11 cellular contexts compared by ENCODE assay signal in genomic region chr9:35666045-35666444, GRCh38. TPM values are rescaled to one million over a fixed set of nuclear protein-coding genes. Genes with fewer than 3 reads are reported as not detected.
A peak's percentile ranks its signal among the peaks of the same experiment; 100 is the strongest.
DNase-seq lines count a peak whose midpoint lies in the region; ATAC-seq and TF ChIP-seq lines count a peak whose summit lies in the region.
"Had no signal": no experiment of that assay in that cellular context is flagged by ENCODE, and none has a peak within 500 bp of the region (broad histone marks: within the 10 kb centered on the region; RNA-seq: fewer than 3 reads in every experiment).

No MANE protein-coding gene starts in this region.

- no peak overlapping the region for H2AFZ ChIP-seq in PC-9

- H3K9me2 ChIP-seq in PC-9 (ENCODE audit: insufficient read depth), result no peaks in the 10 kb centered on the region

- no peaks in the 10 kb centered on the region for H3K9me3 ChIP-seq in CD4-positive, alpha-beta T cell (ENCODE audit: control insufficient read depth, low read length)
- no peaks in the 10 kb centered on the region for H3K9me3 ChIP-seq in PC-9 (ENCODE audit: insufficient read depth, low read depth)

- peaks cover 3% of the 10 kb centered on the region; the same call in 1 of the 2 replicates for H3F3A ChIP-seq in PC-9 (ENCODE audit: insufficient read depth, low read depth)

- intact Hi-C loops in CD4-positive, alpha-beta T cell (cut with DNase I, micrococcal nuclease), result no loop called here
- intact Hi-C loops in PC-9 (cut with micrococcal nuclease; ENCODE audit: unreplicated experiment), result no loop called here

- POLR2A ChIA-PET in CD4-positive, alpha-beta T cell (lab: Charles Lee), result interaction anchor here (1.0 to 2.7 kb wide), 5 partner anchors 10 to 62 kb away, joined by 6 to 20 read pairs (median 10); partner anchors contain the start of gene SIT1
- POLR2A ChIA-PET in naive thymus-derived CD8-positive, alpha-beta T cell (lab: Charles Lee), result interaction anchor here (0.8 to 4.0 kb wide), 7 partner anchors 10 to 65 kb away, joined by 4 to 19 read pairs (median 5); partner anchors contain the start of genes CREB3, TLN1 and TPM2
- POLR2A ChIA-PET in PC-9 (lab: Charles Lee; ENCODE audit: unreplicated experiment), result interaction anchor here (0.7 kb wide), 1 partner anchor 1453 kb away, joined by 5 read pairs; no protein-coding TSS in a partner anchor

- no peak overlapping the region for H3K27ac ChIP-seq in CD4-positive, alpha-beta T cell (ENCODE audit: low read depth, low read length)
- no peak overlapping the region for H3K27ac ChIP-seq in PC-9
- H3K27ac ChIP-seq: epithelial cell of prostate had no signal

- CTCF ChIA-PET in CD4-positive, alpha-beta T cell (lab: Charles Lee), result interaction anchor here (1.2 to 1.5 kb wide), 3 partner anchors 10 to 31 kb away, joined by 3 to 6 read pairs (median 4); no protein-coding TSS in a partner anchor
- CTCF ChIA-PET in PC-9 (lab: Charles Lee), result no interaction called here

- no peak overlapping the region for H3K27ac Mint-ChIP-seq in CD4-positive, alpha-beta T cell
- H3K27ac Mint-ChIP-seq in activated naive CD8-positive, alpha-beta T cell treated with anti-CD3 and anti-CD28 coated beads, Interleukin-2, amount 50 U/mL, for 24 hours, result no peak overlapping the region
- peak overlapping the region in 3 of 10 donors; percentile 22 to 73 (median 67) for H3K27ac Mint-ChIP-seq in naive thymus-derived CD8-positive, alpha-beta T cell

- no peaks in the 10 kb centered on the region for H3K9me3 Mint-ChIP-seq in CD4-positive, alpha-beta T cell
- H3K9me3 Mint-ChIP-seq in activated naive CD8-positive, alpha-beta T cell treated with anti-CD3 and anti-CD28 coated beads, Interleukin-2, amount 50 U/mL, for 24 hours, result no peaks in the 10 kb centered on the region
- no peaks in the 10 kb centered on the region for H3K9me3 Mint-ChIP-seq in naive thymus-derived CD8-positive, alpha-beta T cell

- H3K4me2 ChIP-seq in PC-9, result no peak overlapping the region; the same call in 1 of the 2 replicates

- H3K4me1 ChIP-seq in PC-9 (replicated peaks; ENCODE audit: insufficient read depth), result peaks cover 14% of the 10 kb centered on the region; the same call in 1 of the 2 replicates

- TF ChIP-seq EP300 in Ishikawa (IDR thresholded peaks at IDR 0.05; ENCODE audit: borderline replicate concordance), result no peak

- H3K79me2 ChIP-seq in PC-9 (ENCODE audit: low read depth), result 0 out of 2 replicates have a peak, but pooled peaks cover 16% of the 10 kb centered on the region

- no peak for ATAC-seq in CD4-positive, alpha-beta T cell (ENCODE audit: poor library complexity)
- no peak for ATAC-seq in activated naive CD8-positive, alpha-beta T cell treated with anti-CD3 and anti-CD28 coated beads, Interleukin-2, amount 50 U/mL, for 24 hours
- no peak for ATAC-seq in naive thymus-derived CD8-positive, alpha-beta T cell

- no peaks in the 10 kb centered on the region for H3K36me3 ChIP-seq in PC-9 (ENCODE audit: low read depth)

- no peaks in the 10 kb centered on the region for H3K27me3 Mint-ChIP-seq in CD4-positive, alpha-beta T cell
- H3K27me3 Mint-ChIP-seq in activated naive CD8-positive, alpha-beta T cell treated with anti-CD3 and anti-CD28 coated beads, Interleukin-2, amount 50 U/mL, for 24 hours, result peaks cover 2% of the 10 kb centered on the region
- peaks cover 0 to 2% (median 0%) of the 10 kb centered on the region in 5 donors for H3K27me3 Mint-ChIP-seq in naive thymus-derived CD8-positive, alpha-beta T cell

- peaks cover 58% of the 10 kb centered on the region for H3K4me1 Mint-ChIP-seq in CD4-positive, alpha-beta T cell (ENCODE audit: low read depth)
- H3K4me1 Mint-ChIP-seq in activated naive CD8-positive, alpha-beta T cell treated with anti-CD3 and anti-CD28 coated beads, Interleukin-2, amount 50 U/mL, for 24 hours, result peaks cover 40% of the 10 kb centered on the region
- peaks cover 32 to 53% (median 50%) of the 10 kb centered on the region in 4 donors for H3K4me1 Mint-ChIP-seq in naive thymus-derived CD8-positive, alpha-beta T cell

- BruUV-seq in PC-9 (replicated peaks; lab: Mats Ljungman, UMichigan), result no TSS peak

- H3K36me3 Mint-ChIP-seq in CD4-positive, alpha-beta T cell (ENCODE audit: low read depth), result peaks cover 7% of the 10 kb centered on the region
- peaks cover 14% of the 10 kb centered on the region for H3K36me3 Mint-ChIP-seq in activated naive CD8-positive, alpha-beta T cell treated with anti-CD3 and anti-CD28 coated beads, Interleukin-2, amount 50 U/mL, for 24 hours (ENCODE audit: low read depth)
- peaks cover 0 to 2% (median 0%) of the 10 kb centered on the region in 3 donors for H3K36me3 Mint-ChIP-seq in naive thymus-derived CD8-positive, alpha-beta T cell

- H3K27me3 ChIP-seq in CD4-positive, alpha-beta T cell (ENCODE audit: control insufficient read depth, insufficient read depth, low read length), result no peaks in the 10 kb centered on the region
- H3K27me3 ChIP-seq in PC-9 (ENCODE audit: insufficient read depth, low read depth), result no peaks in the 10 kb centered on the region

- no peak for TF ChIP-seq RAD21 in Ishikawa (IDR thresholded peaks at IDR 0.05; ENCODE audit: low read depth)

- no peak overlapping the region for H3K4me3 ChIP-seq in PC-9

- no peak for TF ChIP-seq CTCF in CD4-positive, alpha-beta T cell (IDR thresholded peaks at IDR 0.05)
- TF ChIP-seq CTCF in PC-9 (conservative IDR thresholded peaks at IDR 0.05), result no peak

- no peak for DNase-seq in CD4-positive, alpha-beta T cell
- DNase-seq in activated naive CD8-positive, alpha-beta T cell treated with anti-CD3 and anti-CD28 coated beads, Interleukin-2, amount 50 U/mL, for 24 hours, result no peak
- DNase-seq in naive thymus-derived CD8-positive, alpha-beta T cell, result no peak
- no peak for DNase-seq in PC-9
- DNase-seq in NCI-H128 (lab: John Stamatoyannopoulos, UW; ENCODE audit: unreplicated experiment), result no peak
- no peak for DNase-seq in NCI-H1930 (lab: John Stamatoyannopoulos, UW)
- no peak for DNase-seq in OCI-M2 (lab: John Stamatoyannopoulos, UW; ENCODE audit: unreplicated experiment)
- DNase-seq: DMS53, NCI-H524 had no signal

- H4K20me1 ChIP-seq in PC-9 (ENCODE audit: insufficient read depth), result no peaks in the 10 kb centered on the region

- H3K4me3 Mint-ChIP-seq in CD4-positive, alpha-beta T cell, result peak overlapping the region; percentile 71
- H3K4me3 Mint-ChIP-seq in activated naive CD8-positive, alpha-beta T cell treated with anti-CD3 and anti-CD28 coated beads, Interleukin-2, amount 50 U/mL, for 24 hours, result peak overlapping the region; percentile 81
- peak overlapping the region; percentile 37 to 89 (median 76) for H3K4me3 Mint-ChIP-seq in naive thymus-derived CD8-positive, alpha-beta T cell

TF ChIP-seq in Ishikawa, 13 proteins besides CTCF, POLR2A, EP300 and RAD21 (continues in another document):
- TF ChIP-seq ZBTB7A (IDR thresholded peaks at IDR 0.05; ENCODE audit: low read depth), result no peak
- TF ChIP-seq EGR1 (IDR thresholded peaks at IDR 0.05), result no peak
- TF ChIP-seq TAF1 (IDR thresholded peaks at IDR 0.05; ENCODE audit: low read depth), result no peak
- no peak for TF ChIP-seq FOXM1 (IDR thresholded peaks at IDR 0.05; ENCODE audit: borderline replicate concordance, low read depth)
- no peak for TF ChIP-seq REST (IDR thresholded peaks at IDR 0.05; ENCODE audit: low read depth)
- peak; percentile 82 for TF ChIP-seq TEAD4 (IDR thresholded peaks at IDR 0.05)

RNA-seq across cellular contexts. Expression of gene ARHGEF39, which starts 1.1 kb away (rescaled TPM):
- total RNA-seq in CD4-positive, alpha-beta T cell, result under 1 TPM; 0.08 to 0.17 TPM
- total RNA-seq in naive thymus-derived CD8-positive, alpha-beta T cell, result under 1 TPM in 1 of 2 experiments, not detected in 1; 0.29 TPM
- polyA plus RNA-seq in naive thymus-derived CD8-positive, alpha-beta T cell, result under 1 TPM; 0.13 to 0.25 (median 0.24) TPM
- total RNA-seq in PC-9 (2021), result 13.5 and 15.6 TPM in 2 replicates

RNA-seq across cellular contexts. Expression of gene CA9, which starts 7.7 kb away (rescaled TPM):
- total RNA-seq in CD4-positive, alpha-beta T cell, result not detected
- total RNA-seq in naive thymus-derived CD8-positive, alpha-beta T cell, result not detected
- not detected for polyA plus RNA-seq in naive thymus-derived CD8-positive, alpha-beta T cell
- 2.5 and 6.6 TPM in 2 replicates for total RNA-seq in PC-9 (2021)

RNA-seq across cellular contexts. Expression of gene CCDC107, which starts 8.0 kb away (rescaled TPM):
- 10 to 100 TPM; 10.2 TPM for total RNA-seq in CD4-positive, alpha-beta T cell
- 10 to 100 TPM; 13.8 to 16.6 TPM for total RNA-seq in naive thymus-derived CD8-positive, alpha-beta T cell
- polyA plus RNA-seq in naive thymus-derived CD8-positive, alpha-beta T cell, result 10 to 100 TPM; 45.9 to 59.0 (median 51.5) TPM
- total RNA-seq in PC-9 (2021), result 6.9 and 10.5 TPM in 2 replicates

RNA-seq across cellular contexts. Expression of gene RMRP, which starts 8.2 kb away (rescaled TPM):
- over 10,000 TPM; 14,857 to 24,615 TPM for total RNA-seq in CD4-positive, alpha-beta T cell
- over 10,000 TPM; 14,495 to 21,271 TPM for total RNA-seq in naive thymus-derived CD8-positive, alpha-beta T cell
- 10 to 100 TPM in 1 of 3 donors, not detected in 2; 33.0 TPM for polyA plus RNA-seq in naive thymus-derived CD8-positive, alpha-beta T cell
- 13,432 and 13,506 TPM in 2 replicates for total RNA-seq in PC-9 (2021)

RNA-seq across cellular contexts. Expression of gene SIT1, which starts 15.3 kb away (rescaled TPM):
- total RNA-seq in CD4-positive, alpha-beta T cell, result 10 to 100 TPM; 18.4 to 19.2 TPM
- 10 to 100 TPM; 24.2 to 25.4 TPM for total RNA-seq in naive thymus-derived CD8-positive, alpha-beta T cell
- polyA plus RNA-seq in naive thymus-derived CD8-positive, alpha-beta T cell, result 100 to 1,000 TPM in 1 of 3 donors, 10 to 100 TPM in 2; 82.2 to 128 (median 91.6) TPM
- total RNA-seq in PC-9 (2021), result not detected in 2 replicates

Comparison
In these comparisons a context has a peak if more than half of its experiments do, and no peak if none do; other contexts are left out.
1. RNA of gene ARHGEF39, which starts 1.1 kb away (total RNA-seq): 13.5 to 15.6 TPM in PC-9; 0.29 TPM in naive thymus-derived CD8-positive, alpha-beta T cell and 0.08 to 0.17 TPM in CD4-positive, alpha-beta T cell; every median in the first group is over 10 times any median in the second.
2. Peak in every context shown above with its lines, with median percentiles within 50 percentile points of each other: H3K4me3 Mint-ChIP-seq.